In genomic region chr17:79749156-79749815, GRCh38 we compare ENCODE assay signal across 12 cellular contexts. TPM values are rescaled to one million over a fixed set of nuclear protein-coding genes. Genes with fewer than 3 reads are reported as not detected.
DNase-seq lines count a peak whose midpoint lies in the region; ATAC-seq and TF ChIP-seq lines count a peak whose summit lies in the region.
"Had no signal": no experiment of that assay in that cellular context is flagged by ENCODE, and none has a peak within 500 bp of the region (broad histone marks: within the 10 kb centered on the region; RNA-seq: fewer than 3 reads in every experiment).

No MANE protein-coding gene starts in this region.

- no peaks in the 10 kb centered on the region for H3K9me3 Mint-ChIP-seq in endodermal cell
- H3K9me3 Mint-ChIP-seq: activated naive CD8-positive, alpha-beta T cell treated with anti-CD3 and anti-CD28 coated beads, Interleukin-2, amount 10 ng/mL, durations not matched to agents 7 days and 5 days had no signal

- H3K4me3 ChIP-seq in smooth muscle cell (no peak overlapping the region), endodermal cell (ENCODE audit: low read length) (no peak overlapping the region)

- TF ChIP-seq CTCF in smooth muscle cell (IDR thresholded peaks at IDR 0.05; ENCODE audit: borderline replicate concordance, insufficient read depth, poor library complexity, severe bottlenecking) (no peak), endodermal cell (conservative IDR thresholded peaks at IDR 0.05) (no peak)

- no peaks in the 10 kb centered on the region for H3K36me3 ChIP-seq in smooth muscle cell (ENCODE audit: low read depth)
- H3K36me3 ChIP-seq in endodermal cell (ENCODE audit: control insufficient read depth, insufficient read depth, low read length): no peaks in the 10 kb centered on the region

- no peak overlapping the region for H2AFZ ChIP-seq in smooth muscle cell (ENCODE audit: low read depth)

- H3K4me1 ChIP-seq in smooth muscle cell (ENCODE audit: low read depth) (peaks cover 30% of the 10 kb centered on the region), endodermal cell (ENCODE audit: control insufficient read depth, insufficient read depth, low read length) (no peaks in the 10 kb centered on the region)

- H3F3A ChIP-seq in smooth muscle cell (ENCODE audit: low read depth): peaks cover 7% of the 10 kb centered on the region

- H3K36me3 Mint-ChIP-seq in endodermal cell (ENCODE audit: low read depth): no peaks in the 10 kb centered on the region
- H3K36me3 Mint-ChIP-seq: activated naive CD8-positive, alpha-beta T cell treated with anti-CD3 and anti-CD28 coated beads, Interleukin-2, amount 10 ng/mL, durations not matched to agents 7 days and 5 days had no signal

- H3K9me3 ChIP-seq in smooth muscle cell (replicated peaks; ENCODE audit: low read depth) (no peaks in the 10 kb centered on the region), endodermal cell (ENCODE audit: control insufficient read depth, low read length) (no peaks in the 10 kb centered on the region)

- no peak for ATAC-seq in GM21786 (IDR thresholded peaks at IDR 0.05; ENCODE audit: unreplicated experiment)

- no peak overlapping the region for H3K4me3 Mint-ChIP-seq in endodermal cell
- H3K4me3 Mint-ChIP-seq: activated naive CD8-positive, alpha-beta T cell treated with anti-CD3 and anti-CD28 coated beads, Interleukin-2, amount 10 ng/mL, durations not matched to agents 7 days and 5 days had no signal

- WGBS in smooth muscle cell (ENCODE audit: low lambda C conversion rate): 2% methylated on average over 3 of the region's 3 CpGs
- WGBS in endodermal cell (ENCODE audit: insufficient coverage in 1 of 2, insufficient read length in 1 of 2), 2 experiments: 0 to 43% methylated on average over 1 to 3 of the region's 3 CpGs

- DNase-seq in GM03348 (ENCODE audit: low spot score) (peak; percentile 66), NCI-H82 treated with DMSO at 0.1 percent for 48 hours (lab: John Stamatoyannopoulos, UW; ENCODE audit: unreplicated experiment) (peak; percentile 5), fibroblast of gingiva (ENCODE audit: low read depth) (peak; percentile 70), smooth muscle cell (lab: John Stamatoyannopoulos, UW; ENCODE audit: unreplicated experiment) (no peak), endodermal cell (no peak), posterior cingulate gyrus (no peak)
- DNase-seq: activated naive CD8-positive, alpha-beta T cell treated with anti-CD3 and anti-CD28 coated beads, Interleukin-2, amount 10 ng/mL, durations not matched to agents 7 days and 5 days; DMS79 treated with DMSO at 0.1 percent for 48 hours; NCI-H2029; OCI-M1; T-helper 9 cell had no signal

- H3K27ac ChIP-seq in smooth muscle cell (ENCODE audit: low read depth) (peak overlapping the region; percentile 13), endodermal cell (ENCODE audit: low read depth, low read length) (no peak overlapping the region)

- no peak overlapping the region for H3K27ac Mint-ChIP-seq in endodermal cell
- H3K27ac Mint-ChIP-seq: activated naive CD8-positive, alpha-beta T cell treated with anti-CD3 and anti-CD28 coated beads, Interleukin-2, amount 10 ng/mL, durations not matched to agents 7 days and 5 days had no signal

- intact Hi-C loops in posterior cingulate gyrus (cut with DNase I): no loop called here

- H4K20me1 ChIP-seq in smooth muscle cell (ENCODE audit: low read depth): no peaks in the 10 kb centered on the region

- peaks cover 69% of the 10 kb centered on the region for H3K27me3 ChIP-seq in smooth muscle cell (ENCODE audit: low read depth)
- H3K27me3 ChIP-seq in endodermal cell (ENCODE audit: control insufficient read depth, insufficient read depth, low read length, poor library complexity, severe bottlenecking): peaks cover 71% of the 10 kb centered on the region

- H3K27me3 Mint-ChIP-seq in endodermal cell (ENCODE audit: insufficient read depth): peaks cover 65% of the 10 kb centered on the region

- H3K4me2 ChIP-seq in smooth muscle cell: peak overlapping the region; percentile 57

- H3K9ac ChIP-seq in smooth muscle cell (ENCODE audit: low read depth) (no peak overlapping the region), endodermal cell (ENCODE audit: extremely low read depth, low read length, poor library complexity, severe bottlenecking) (no peak overlapping the region)

- no peaks in the 10 kb centered on the region for H3K79me2 ChIP-seq in smooth muscle cell (ENCODE audit: low read depth)

- peaks cover 3% of the 10 kb centered on the region for H3K4me1 Mint-ChIP-seq in endodermal cell

RNA-seq across cellular contexts. Expression of gene ENPP7, which starts 18.5 kb away (rescaled TPM):
- total RNA-seq in smooth muscle cell (not detected in 2 replicates), endodermal cell (not detected)
- polyA plus RNA-seq in smooth muscle cell: not detected in 2 replicates
- not detected for polyA plus RNA-seq in endodermal cell (2013, experiment 1 of 2)
- not detected for polyA plus RNA-seq in endodermal cell (2013, experiment 2 of 2)

RNA-seq across cellular contexts. Expression of gene CBX2, which starts 28.7 kb away (rescaled TPM):
- total RNA-seq in smooth muscle cell (4.0 and 7.3 TPM in 2 replicates), endodermal cell (10 to 100 TPM; 75.0 to 78.6 TPM)
- polyA plus RNA-seq in smooth muscle cell: 10.1 and 11.0 TPM in 2 replicates
- 74.2 TPM for polyA plus RNA-seq in endodermal cell (2013, experiment 1 of 2)
- 70.5 TPM for polyA plus RNA-seq in endodermal cell (2013, experiment 2 of 2)

RNA-seq across cellular contexts. Expression of gene CBX8, which starts 47.6 kb away (rescaled TPM):
- total RNA-seq in smooth muscle cell (1.9 and 2.6 TPM in 2 replicates), endodermal cell (1 to 10 TPM; 5.4 to 5.6 TPM)
- polyA plus RNA-seq in smooth muscle cell: 4.3 and 9.0 TPM in 2 replicates
- polyA plus RNA-seq in endodermal cell (2013, experiment 1 of 2): 11.0 TPM
- 8.7 TPM for polyA plus RNA-seq in endodermal cell (2013, experiment 2 of 2)

Comparison
In these comparisons a context has a peak if more than half of its experiments do, and no peak if none do; other contexts are left out.
1. DNase-seq: peak in GM03348 (single experiment), NCI-H82 treated with DMSO at 0.1 percent for 48 hours (single experiment) and fibroblast of gingiva (single experiment); none in smooth muscle cell (single experiment), endodermal cell (single experiment) and posterior cingulate gyrus (0 of 10).